ENCODE assay signal across 8 cellular contexts in the genomic region with DNA sequence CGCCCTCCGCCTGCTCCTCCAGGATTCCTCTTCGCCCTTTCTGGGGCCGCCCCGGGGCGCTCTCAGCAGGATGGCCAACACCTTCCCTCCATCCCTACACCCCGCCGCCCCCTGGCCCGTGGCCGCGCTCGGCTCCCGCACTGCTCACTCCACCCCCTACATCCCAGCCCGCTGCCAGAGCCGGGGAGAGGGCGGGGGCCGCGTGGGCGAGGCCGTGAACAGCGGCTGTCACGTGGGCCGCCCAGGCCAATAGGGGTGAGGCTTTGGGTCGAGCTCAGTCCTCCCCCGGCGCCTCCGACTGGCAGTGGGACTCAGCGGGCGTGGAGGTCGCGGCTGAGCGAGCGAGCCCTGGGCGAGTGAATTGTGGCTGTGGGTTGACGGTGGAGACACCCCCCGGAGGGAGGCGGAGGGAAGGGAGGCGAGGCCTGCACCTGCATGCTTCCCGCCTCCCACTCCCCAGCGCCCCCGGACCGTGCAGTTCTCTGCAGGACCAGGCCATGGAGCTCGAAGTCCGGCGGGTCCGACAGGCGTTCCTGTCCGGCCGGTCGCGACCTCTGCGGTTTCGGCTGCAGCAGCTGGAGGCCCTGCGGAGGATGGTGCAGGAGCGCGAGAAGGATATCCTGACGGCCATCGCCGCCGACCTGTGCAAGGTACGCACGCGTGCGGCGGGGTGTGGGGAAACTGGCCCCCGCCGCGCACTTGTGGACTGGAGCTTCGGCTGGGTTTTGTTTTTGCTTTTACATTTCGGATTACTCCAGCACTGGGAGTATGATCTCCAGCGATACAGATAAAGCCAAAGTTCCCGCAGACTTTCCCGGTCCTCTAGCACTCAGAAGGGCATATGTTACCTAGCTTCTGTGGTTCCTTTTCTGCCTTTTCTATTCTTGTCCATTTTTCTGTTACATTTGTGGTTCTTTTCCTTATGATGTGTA. TPM values are rescaled to one million over a fixed set of nuclear protein-coding genes. Genes with fewer than 3 reads are reported as not detected.
DNase-seq lines count a peak whose midpoint lies in the region; ATAC-seq and TF ChIP-seq lines count a peak whose summit lies in the region.

A gene (plus strand): TSS at position 277 of the 932 bp plus-strand sequence. CDS start 221 bp downstream, at position 498.

- peak within 1 kb of the TSS; percentile 97 for H2AFZ ChIP-seq in mammary epithelial cell (ENCODE audit: low read depth, low read length)

- H3K9ac ChIP-seq in mammary epithelial cell (ENCODE audit: insufficient read depth, low read length) (peak within 1 kb of the TSS; percentile 77), iPS-20b (ENCODE audit: low read depth, low read length) (peak within 1 kb of the TSS; percentile 83)

- in situ Hi-C loops in mammary epithelial cell (cut with MboI; ENCODE audit: low sequenced_read_pairs in 2 of 2), result no loop called here

- intact Hi-C loops in mammary epithelial cell (cut with micrococcal nuclease), result loop anchor here (1.0 to 10.0 kb wide), 5 partner anchors 70 to 284 kb away; a partner anchor contains a TSS

- peak within 1 kb of the TSS; percentile 99 for H3K4me2 ChIP-seq in mammary epithelial cell (ENCODE audit: insufficient read depth, low read depth, low read length)

- peak; percentile 99 for DNase-seq in AG08396 (ENCODE audit: low spot score)
- peak; percentile 86 for DNase-seq in NCI-H2227 (lab: John Stamatoyannopoulos, UW; ENCODE audit: unreplicated experiment)
- DNase-seq in mammary epithelial cell, result peak; percentile 91

- H3K4me3 ChIP-seq in WI38 (ENCODE audit: low read depth, low read length) (peak within 1 kb of the TSS; percentile 73), mammary epithelial cell (replicated peaks in 1 of 3; ENCODE audit: insufficient read depth in 1 of 3, low read depth in 2 of 3, low read length in 3 of 3) (peak within 1 kb of the TSS; percentile 78 to 94 (median 84)), iPS-20b (ENCODE audit: low read length) (peak within 1 kb of the TSS; percentile 89), skin epidermis (peak within 1 kb of the TSS; percentile 59 to 90 (median 81))

- H3K4me1 ChIP-seq in mammary epithelial cell (ENCODE audit: insufficient read depth, low read length), result peaks cover 40% of the 10 kb centered on the region
- peaks cover 26% of the 10 kb centered on the region for H3K4me1 ChIP-seq in iPS-20b (ENCODE audit: insufficient read depth, low read length)

- CTCF ChIA-PET in mammary epithelial cell (lab: Charles Lee; ENCODE audit: low non-redundant PET), result interaction anchor here (1.3 kb wide), 1 partner anchor 114 kb away, joined by 7 read pairs; no protein-coding TSS in a partner anchor

- H3K36me3 ChIP-seq in mammary epithelial cell (ENCODE audit: insufficient read depth, low read length) (no peaks in the 10 kb centered on the region), iPS-20b (ENCODE audit: insufficient read depth, low read depth, low read length) (peaks cover 18% of the 10 kb centered on the region)

- H3K79me2 ChIP-seq in mammary epithelial cell (ENCODE audit: insufficient read depth, low read length), result peaks cover 49% of the 10 kb centered on the region

- no TSS peak for BruUV-seq in mammary epithelial cell (replicated peaks; lab: Mats Ljungman, UMichigan)

- peak; percentile 95 for ATAC-seq in GM18907 (IDR thresholded peaks at IDR 0.05; ENCODE audit: unreplicated experiment)
- ATAC-seq in HG03139 (IDR thresholded peaks at IDR 0.05; ENCODE audit: unreplicated experiment), result peak; percentile 90

- TF ChIP-seq CTCF in WI38 (IDR thresholded peaks at IDR 0.05; ENCODE audit: low read depth, low read length) (no peak), mammary epithelial cell (conservative IDR thresholded peaks at IDR 0.05 in 1 of 2, IDR thresholded peaks at IDR 0.05 in 1 of 2; ENCODE audit: extremely low read depth in 1 of 2, insufficient read depth in 1 of 2, low read depth in 1 of 2, low read length in 2 of 2) (no peak)

- H3K27ac ChIP-seq in mammary epithelial cell (ENCODE audit: insufficient read depth, low read depth, low read length) (peak within 1 kb of the TSS; percentile 72), iPS-20b (ENCODE audit: low read length) (no peak within 1 kb of the TSS), skin epidermis (peak within 1 kb of the TSS; percentile 80 to 96 (median 92))

- H3K9me3 ChIP-seq in mammary epithelial cell (replicated peaks; ENCODE audit: insufficient read depth, low read length) (no peaks in the 10 kb centered on the region), iPS-20b (ENCODE audit: insufficient read depth, low read depth, low read length) (no peaks in the 10 kb centered on the region)

- dilution Hi-C loops in mammary epithelial cell (cut with HindIII; ENCODE audit: low sequenced_read_pairs), result loop anchor here (5.0 kb wide), 2 partner anchors 69 to 104 kb away; a partner anchor contains a TSS

- no peaks in the 10 kb centered on the region for H3K27me3 ChIP-seq in mammary epithelial cell (ENCODE audit: insufficient read depth, low read length)
- peaks cover 38% of the 10 kb centered on the region; the same call in 1 of the 2 replicates for H3K27me3 ChIP-seq in iPS-20b (ENCODE audit: insufficient read depth, low read length)

- WGBS in mammary epithelial cell (ENCODE audit: low coverage, missing lambda C conversion rate), result under 1% methylated on average over 20 of the region's 73 CpGs

- no peaks in the 10 kb centered on the region for H4K20me1 ChIP-seq in mammary epithelial cell (ENCODE audit: insufficient read depth, low read length)

RNA-seq across cellular contexts. Expression of the gene that starts here (rescaled TPM):
- 100 to 1,000 TPM in 1 of 2 donors, 10 to 100 TPM in 1; 59.5 to 212 TPM for total RNA-seq in mammary epithelial cell
- polyA plus RNA-seq in mammary epithelial cell, result 70.0 TPM
- polyA minus RNA-seq in mammary epithelial cell, result 158 TPM
